In the genomic region with DNA sequence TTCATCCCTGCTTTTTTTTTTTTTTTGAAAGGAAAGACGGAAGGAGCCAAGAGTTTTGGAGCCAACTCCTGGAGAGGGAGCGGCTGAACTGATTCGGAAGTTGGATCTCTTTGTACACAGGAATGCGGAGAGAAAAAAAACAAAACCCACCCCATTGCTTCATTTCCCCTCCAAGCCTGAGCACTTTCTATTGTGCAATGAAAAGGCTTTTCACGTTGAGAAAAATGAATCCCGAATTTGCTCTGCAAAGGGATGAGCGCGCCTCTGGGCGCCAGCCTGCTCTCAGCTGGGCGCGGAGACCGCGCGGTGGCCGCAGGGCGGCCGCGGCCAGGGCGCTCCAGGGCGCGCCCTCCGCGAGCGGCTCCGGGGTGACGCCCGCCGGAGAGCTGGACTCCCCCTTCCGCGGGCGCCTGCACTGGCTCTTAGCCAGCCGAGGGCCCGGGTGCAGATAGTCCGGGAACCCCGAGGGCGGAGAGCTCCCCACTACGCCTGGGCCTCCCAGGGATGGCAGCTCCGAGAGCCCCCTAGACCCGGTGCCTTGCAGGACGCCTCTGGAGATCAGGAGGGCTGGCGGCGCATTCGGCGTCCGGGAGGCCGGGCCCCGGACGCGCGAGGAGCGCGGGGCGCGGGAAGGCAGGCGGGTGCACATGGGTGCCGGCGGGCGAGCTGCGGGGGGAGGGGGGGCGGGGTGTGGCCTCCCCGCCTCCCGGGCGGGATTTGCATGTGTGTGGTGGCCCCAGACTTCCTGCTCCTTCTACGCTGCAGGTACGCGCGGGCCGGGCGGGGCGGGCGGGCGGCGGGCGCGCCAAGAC, we compare ENCODE assay signal across 8 cellular contexts. TPM values are rescaled to one million over a fixed set of nuclear protein-coding genes. Genes with fewer than 3 reads are reported as not detected.
DNase-seq lines count a peak whose midpoint lies in the region; ATAC-seq, FAIRE-seq and TF ChIP-seq lines count a peak whose summit lies in the region.

A gene (plus strand): TSS at position 739 of the 812 bp plus-strand sequence. CDS start 281 bp downstream, outside the sequence.

- H3K4me1 Mint-ChIP-seq in activated CD4-positive, alpha-beta memory T cell treated with anti-CD3 and anti-CD28 coated beads, Interleukin-2, amount 10 ng/mL, durations not matched to agents 7 days and 5 days: peaks cover 58% of the 10 kb centered on the region
- H3K4me1 Mint-ChIP-seq in effector memory CD8-positive, alpha-beta T cell (ENCODE audit: low read depth in 2 of 2): peaks cover 46 to 64% of the 10 kb centered on the region in 2 donors

- H3K4me3 Mint-ChIP-seq in activated CD4-positive, alpha-beta memory T cell treated with anti-CD3 and anti-CD28 coated beads, Interleukin-2, amount 10 ng/mL, durations not matched to agents 7 days and 5 days: peak within 1 kb of the TSS; percentile 94
- H3K4me3 Mint-ChIP-seq in effector memory CD8-positive, alpha-beta T cell: peak within 1 kb of the TSS; percentile 96 to 98

- peak; percentile 98 for DNase-seq in GM12891 (ENCODE audit: insufficient read length, low spot score)
- DNase-seq in NCI-H2196 treated with DMSO at 0.1 percent for 48 hours (lab: John Stamatoyannopoulos, UW; ENCODE audit: unreplicated experiment): peak; percentile 72
- DNase-seq in activated CD4-positive, alpha-beta memory T cell treated with anti-CD3 and anti-CD28 coated beads, Interleukin-2, amount 10 ng/mL, durations not matched to agents 7 days and 5 days: peak; percentile 84
- peak; percentile 71 to 76 (median 74) for DNase-seq in effector memory CD8-positive, alpha-beta T cell
- DNase-seq in mucosa of gallbladder (ENCODE audit: low spot score): peak; percentile 68
- peak; percentile 41 for DNase-seq in stimulated activated CD8-positive, alpha-beta memory T cell treated with anti-CD3 and anti-CD28 coated beads, Interleukin-7, amount 100 ng/mL, for 24 hours (ENCODE audit: low read depth)
- no peak for DNase-seq in SHP77 treated with DMSO at 0.1 percent for 48 hours (lab: John Stamatoyannopoulos, UW)

- TF ChIP-seq POLR2A in GM12891 (IDR thresholded peaks at IDR 0.05; ENCODE audit: low read depth, low read length): no peak

- FAIRE-seq in GM12891 (lab: Jason Lieb, UNC): no peak

- no peaks in the 10 kb centered on the region for H3K27me3 Mint-ChIP-seq in activated CD4-positive, alpha-beta memory T cell treated with anti-CD3 and anti-CD28 coated beads, Interleukin-2, amount 10 ng/mL, durations not matched to agents 7 days and 5 days
- no peaks in the 10 kb centered on the region for H3K27me3 Mint-ChIP-seq in effector memory CD8-positive, alpha-beta T cell

- H3K36me3 Mint-ChIP-seq in activated CD4-positive, alpha-beta memory T cell treated with anti-CD3 and anti-CD28 coated beads, Interleukin-2, amount 10 ng/mL, durations not matched to agents 7 days and 5 days (ENCODE audit: low read depth): peaks cover 20% of the 10 kb centered on the region
- H3K36me3 Mint-ChIP-seq in effector memory CD8-positive, alpha-beta T cell (ENCODE audit: insufficient read depth): peaks cover 39% of the 10 kb centered on the region

- peak; percentile 69 for ATAC-seq in HG02678 (IDR thresholded peaks at IDR 0.05; ENCODE audit: unreplicated experiment)
- peak; percentile 79 for ATAC-seq in effector memory CD8-positive, alpha-beta T cell (replicated peaks)

- H3K27ac Mint-ChIP-seq in activated CD4-positive, alpha-beta memory T cell treated with anti-CD3 and anti-CD28 coated beads, Interleukin-2, amount 10 ng/mL, durations not matched to agents 7 days and 5 days: peak within 1 kb of the TSS; percentile 93
- peak within 1 kb of the TSS; percentile 98 to 99 for H3K27ac Mint-ChIP-seq in effector memory CD8-positive, alpha-beta T cell

- CTCF ChIA-PET in activated CD4-positive, alpha-beta memory T cell treated with anti-CD3 and anti-CD28 coated beads, Interleukin-2, amount 10 ng/mL, durations not matched to agents 7 days and 5 days (lab: Charles Lee): interaction anchor here (0.9 to 3.3 kb wide), 12 partner anchors 9 to 230 kb away, joined by 3 to 20 read pairs (median 5); a partner anchor contains a TSS

- POLR2A ChIA-PET in activated CD4-positive, alpha-beta memory T cell treated with anti-CD3 and anti-CD28 coated beads, Interleukin-2, amount 10 ng/mL, durations not matched to agents 7 days and 5 days (lab: Charles Lee): interaction anchor here (0.8 to 3.9 kb wide), 25 partner anchors 8 to 649 kb away, joined by 3 to 29 read pairs (median 6); a partner anchor contains a TSS

- no peaks in the 10 kb centered on the region for H3K9me3 Mint-ChIP-seq in activated CD4-positive, alpha-beta memory T cell treated with anti-CD3 and anti-CD28 coated beads, Interleukin-2, amount 10 ng/mL, durations not matched to agents 7 days and 5 days
- H3K9me3 Mint-ChIP-seq in effector memory CD8-positive, alpha-beta T cell: no peaks in the 10 kb centered on the region

TF ChIP-seq in GM12891, 5 proteins besides CTCF, POLR2A, EP300 and RAD21:
- TF ChIP-seq POLR2AphosphoS5 (IDR thresholded peaks at IDR 0.05; ENCODE audit: low read depth, low read length) (no peak), PAX5 (IDR thresholded peaks at IDR 0.05; ENCODE audit: insufficient read depth, low read length, severe bottlenecking) (no peak), POU2F2 (IDR thresholded peaks at IDR 0.05; ENCODE audit: low read depth, low read length) (no peak), SPI1 (IDR thresholded peaks at IDR 0.05; ENCODE audit: low read depth, low read length) (no peak), TAF1 (IDR thresholded peaks at IDR 0.05; ENCODE audit: low read depth, low read length) (no peak)

RNA-seq across cellular contexts. Expression of the gene that starts here (rescaled TPM):
- 8.5 TPM for polyA plus RNA-seq in GM12891 (2012; ENCODE audit: low read depth, missing spikeins)
- total RNA-seq in activated CD4-positive, alpha-beta memory T cell treated with anti-CD3 and anti-CD28 coated beads, Interleukin-2, amount 10 ng/mL, durations not matched to agents 7 days and 5 days: 10 to 100 TPM; 54.2 to 55.1 TPM
- total RNA-seq in mucosa of gallbladder: 104 TPM
